Comparison of ENCODE assay signal across 17 cellular contexts in genomic region chr7:72538147-72538546, GRCh38.
"Had no signal": no experiment of that assay in that cellular context is flagged by ENCODE, and none has a peak within 500 bp of the region (broad histone marks: within the 10 kb centered on the region; RNA-seq: fewer than 3 reads in every experiment).

No MANE protein-coding gene starts in this region.

- H3K36me3 Mint-ChIP-seq: activated CD8-positive, alpha-beta memory T cell treated with anti-CD3 and anti-CD28 coated beads, Interleukin-2, amount 10 ng/mL, durations not matched to agents 7 days and 5 days; activated naive CD4-positive, alpha-beta T cell treated with anti-CD3 and anti-CD28 coated beads, Interleukin-2, amount 50 U/mL, for 24 hours; naive thymus-derived CD4-positive, alpha-beta T cell had no signal

- H3K27ac Mint-ChIP-seq: activated CD8-positive, alpha-beta memory T cell treated with anti-CD3 and anti-CD28 coated beads, Interleukin-2, amount 10 ng/mL, durations not matched to agents 7 days and 5 days; activated naive CD4-positive, alpha-beta T cell treated with anti-CD3 and anti-CD28 coated beads, Interleukin-2, amount 50 U/mL, for 24 hours; naive thymus-derived CD4-positive, alpha-beta T cell had no signal

- ATAC-seq: activated CD8-positive, alpha-beta memory T cell treated with anti-CD3 and anti-CD28 coated beads, Interleukin-2, amount 10 ng/mL, durations not matched to agents 7 days and 5 days; gastrocnemius medialis; heart left ventricle; left colon; naive thymus-derived CD4-positive, alpha-beta T cell; right cardiac atrium; stimulated activated naive CD8-positive, alpha-beta T cell treated with anti-CD3 and anti-CD28 coated beads, Interleukin-15, Interleukin-2, amounts not matched to agents 100 U/mL and 50 U/mL, for 24 hours had no signal

- H3K4me3 ChIP-seq: adrenal gland, gastrocnemius medialis, heart left ventricle, lung, transverse colon, vagina had no signal

- H3K9me3 Mint-ChIP-seq: activated naive CD4-positive, alpha-beta T cell treated with anti-CD3 and anti-CD28 coated beads, Interleukin-2, amount 50 U/mL, for 24 hours had no signal

- H3K27me3 Mint-ChIP-seq: activated CD8-positive, alpha-beta memory T cell treated with anti-CD3 and anti-CD28 coated beads, Interleukin-2, amount 10 ng/mL, durations not matched to agents 7 days and 5 days; activated naive CD4-positive, alpha-beta T cell treated with anti-CD3 and anti-CD28 coated beads, Interleukin-2, amount 50 U/mL, for 24 hours; naive thymus-derived CD4-positive, alpha-beta T cell had no signal

- H3K4me3 Mint-ChIP-seq: activated CD8-positive, alpha-beta memory T cell treated with anti-CD3 and anti-CD28 coated beads, Interleukin-2, amount 10 ng/mL, durations not matched to agents 7 days and 5 days; activated naive CD4-positive, alpha-beta T cell treated with anti-CD3 and anti-CD28 coated beads, Interleukin-2, amount 50 U/mL, for 24 hours; naive thymus-derived CD4-positive, alpha-beta T cell had no signal

- DNase-seq: activated CD4-positive, alpha-beta T cell treated with anti-CD3 and anti-CD28 coated beads, Interleukin-2, amount 50 U/mL, for 48 hours; activated CD8-positive, alpha-beta memory T cell treated with anti-CD3 and anti-CD28 coated beads, Interleukin-2, amount 10 ng/mL, durations not matched to agents 7 days and 5 days; activated effector memory CD4-positive, alpha-beta T cell treated with Interleukin-2 at 50 U/mL for 16 hours; activated T-cell treated with anti-CD3 and anti-CD28 coated beads, Interleukin-2, amount 50 U/mL, for 1 hour; adrenal gland; erythroblast; gastrocnemius medialis; heart left ventricle; left colon; naive thymus-derived CD4-positive, alpha-beta T cell; right cardiac atrium; stimulated activated naive CD8-positive, alpha-beta T cell treated with anti-CD3 and anti-CD28 coated beads, Interleukin-15, Interleukin-2, amounts not matched to agents 100 U/mL and 50 U/mL, for 24 hours; T1000; transverse colon had no signal

- H3K4me1 Mint-ChIP-seq: activated CD8-positive, alpha-beta memory T cell treated with anti-CD3 and anti-CD28 coated beads, Interleukin-2, amount 10 ng/mL, durations not matched to agents 7 days and 5 days; activated naive CD4-positive, alpha-beta T cell treated with anti-CD3 and anti-CD28 coated beads, Interleukin-2, amount 50 U/mL, for 24 hours; naive thymus-derived CD4-positive, alpha-beta T cell had no signal
